Comparison of ENCODE assay signal across 14 cellular contexts in the genomic region with DNA sequence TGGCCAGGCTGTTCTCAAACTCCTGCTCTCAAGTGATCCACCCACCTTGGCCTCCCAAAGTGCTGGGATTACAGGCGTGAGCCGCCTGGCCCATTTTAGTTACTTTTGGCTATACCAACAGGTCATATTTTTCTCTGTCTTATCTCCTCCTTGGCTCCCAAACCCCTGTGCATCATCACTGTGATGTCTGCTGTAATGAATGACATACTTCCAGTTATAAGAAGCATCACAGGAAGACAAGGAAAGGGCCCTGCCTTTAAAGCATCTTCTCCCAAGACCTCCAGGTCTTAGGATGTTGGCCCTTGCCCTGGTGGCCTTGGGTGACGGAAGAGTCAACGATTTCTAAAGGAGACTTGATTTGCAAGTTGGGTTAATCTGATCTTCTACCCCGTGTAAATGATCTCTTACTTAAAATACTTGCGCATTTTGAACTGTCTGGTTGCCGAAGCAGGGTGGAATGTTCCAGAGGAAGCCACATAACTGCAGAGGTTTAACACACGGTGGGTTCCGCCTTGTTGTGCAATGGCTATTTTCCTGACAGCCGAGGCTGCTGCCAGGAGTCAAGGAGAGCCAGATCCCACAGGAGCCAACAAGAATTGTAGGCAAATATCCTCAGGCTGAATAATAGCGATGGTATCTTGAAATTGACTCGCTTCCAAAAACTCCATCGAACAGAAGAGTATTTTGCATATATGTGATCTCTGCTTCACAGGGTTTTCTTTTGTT. TPM values are rescaled to one million over a fixed set of nuclear protein-coding genes. Genes with fewer than 3 reads are reported as not detected.
DNase-seq lines count a peak whose midpoint lies in the region; FAIRE-seq and TF ChIP-seq lines count a peak whose summit lies in the region.
"Had no signal": no experiment of that assay in that cellular context is flagged by ENCODE, and none has a peak within 500 bp of the region (broad histone marks: within the 10 kb centered on the region; RNA-seq: fewer than 3 reads in every experiment).

No MANE protein-coding gene starts in this region.

- H3K79me1 ChIP-seq in trophoblast cell (ENCODE audit: low read length): peaks cover 2% of the 10 kb centered on the region

- H3K27ac ChIP-seq in 22Rv1 (peak overlapping the region; percentile 36), trophoblast cell (ENCODE audit: low read depth, low read length) (no peak overlapping the region)
- H3K27ac ChIP-seq: A549 had no signal

- no CpG with 5 or more reads among the region's 13 CpGs for WGBS in trophoblast cell (ENCODE audit: extremely low coverage, insufficient coverage, insufficient read length)

- H3K27me3 ChIP-seq in trophoblast cell (ENCODE audit: insufficient read depth, low read length): no peaks in the 10 kb centered on the region

- no peak overlapping the region for H3K23ac ChIP-seq in trophoblast cell (ENCODE audit: low read length)

- no peak overlapping the region for H2AFZ ChIP-seq in trophoblast cell (ENCODE audit: insufficient read depth, low read length, poor library complexity)

- FAIRE-seq in D721Med (lab: Jason Lieb, UNC): no peak
- FAIRE-seq: A549, islet of Langerhans had no signal

- H3K36me3 ChIP-seq in trophoblast cell (ENCODE audit: control insufficient read depth in 1 of 2, insufficient read depth in 2 of 2, low read length in 2 of 2): no peaks in the 10 kb centered on the region

- H3K4me2 ChIP-seq in trophoblast cell (ENCODE audit: low read length): no peak overlapping the region
- H3K4me2 ChIP-seq: A549 had no signal

- H3K4me3 ChIP-seq in choroid plexus epithelial cell (ENCODE audit: low read depth, low read length) (no peak overlapping the region), trophoblast cell (ENCODE audit: low read depth, low read length) (no peak overlapping the region)
- H3K4me3 ChIP-seq: A549 had no signal

- H2AK5ac ChIP-seq in trophoblast cell (ENCODE audit: low read length): no peak overlapping the region

- TF ChIP-seq CTCF in 22Rv1 (IDR thresholded peaks at IDR 0.05): no peak
- TF ChIP-seq CTCF in choroid plexus epithelial cell (conservative IDR thresholded peaks at IDR 0.05; ENCODE audit: low read depth, low read length): no peak
- TF ChIP-seq CTCF in D721Med (IDR thresholded peaks at IDR 0.05; ENCODE audit: insufficient read depth, missing control alignments): no peak

- no peak overlapping the region for H2BK12ac ChIP-seq in trophoblast cell (ENCODE audit: low read length)

- H3K4me1 ChIP-seq in trophoblast cell (ENCODE audit: control insufficient read depth in 1 of 2, insufficient read depth in 2 of 2, low read length in 2 of 2): peaks cover 0 to 2% of the 10 kb centered on the region in 2 experiments
- H3K4me1 ChIP-seq: A549 had no signal

- no peak overlapping the region for H4K91ac ChIP-seq in trophoblast cell (ENCODE audit: low read depth, low read length)

- no peak overlapping the region for H3K9ac ChIP-seq in trophoblast cell (ENCODE audit: low read length)

- no peak overlapping the region for H4K8ac ChIP-seq in trophoblast cell (ENCODE audit: low read depth, low read length)

- H2BK5ac ChIP-seq in trophoblast cell (ENCODE audit: low read depth, low read length, poor library complexity): no peak overlapping the region

- no peaks in the 10 kb centered on the region for H3K79me2 ChIP-seq in trophoblast cell (ENCODE audit: control insufficient read depth, insufficient read depth, low read length, poor library complexity)

- no peak overlapping the region for H3K18ac ChIP-seq in trophoblast cell (ENCODE audit: low read length)

- no peak overlapping the region for H3K4ac ChIP-seq in trophoblast cell (ENCODE audit: low read depth, low read length)

- DNase-seq in NCI-H526 (lab: John Stamatoyannopoulos, UW) (peak; percentile 15 to 33), choroid plexus epithelial cell (ENCODE audit: low read depth) (peak; percentile 68), trophoblast cell (peak; percentile 74 to 92), NCI-H510A treated with DMSO at 0.1 percent for 48 hours (lab: John Stamatoyannopoulos, UW) (no peak), D721Med (ENCODE audit: insufficient read length, low spot score) (no peak), NCI-H2081 (lab: John Stamatoyannopoulos, UW) (no peak), GDM1 (lab: John Stamatoyannopoulos, UW) (no peak)
- DNase-seq: COR-L47, glutamatergic neuron, NCI-H2171, occipital lobe had no signal

- no peaks in the 10 kb centered on the region for H3K9me3 ChIP-seq in trophoblast cell (ENCODE audit: insufficient read depth, low read depth, low read length)
- H3K9me3 ChIP-seq: A549 had no signal

- no peak overlapping the region for H4K12ac ChIP-seq in trophoblast cell (ENCODE audit: low read depth, low read length)

- H2BK120ac ChIP-seq in trophoblast cell (ENCODE audit: insufficient read depth, low read length, poor library complexity): no peak overlapping the region

- no peak overlapping the region for H3K14ac ChIP-seq in trophoblast cell (ENCODE audit: low read length)

RNA-seq across cellular contexts. Expression of gene PLXNC1, which starts 55.7 kb away (rescaled TPM):
- 0.21 and 0.22 TPM in 2 replicates for polyA plus RNA-seq in trophoblast cell (2013)

Comparison
In these comparisons a context has a peak if more than half of its experiments do, and no peak if none do; other contexts are left out.
1. DNase-seq: peak in NCI-H526 (2 of 2), choroid plexus epithelial cell (single experiment) and trophoblast cell (2 of 2); none in NCI-H510A treated with DMSO at 0.1 percent for 48 hours (single experiment), D721Med (single experiment), NCI-H2081 (0 of 2) and GDM1 (single experiment).